Comparison of ENCODE assay signal across 7 cellular contexts in genomic region chr3:52245322-52246263, GRCh38. TPM values are rescaled to one million over a fixed set of nuclear protein-coding genes. Genes with fewer than 3 reads are reported as not detected.
A peak's percentile ranks its signal among the peaks of the same experiment; 100 is the strongest.
DNase-seq lines count a peak whose midpoint lies in the region; FAIRE-seq and TF ChIP-seq lines count a peak whose summit lies in the region.

Gene PPM1M (plus strand): TSS chr3:52245759. CDS start chr3:52245825, 66 bp downstream.

- peaks cover 58% of the 10 kb centered on the region for H3K36me3 Mint-ChIP-seq in activated T-cell treated with anti-CD3 and anti-CD28 coated beads, Interleukin-2, amount 50 U/mL, for 24 hours (ENCODE audit: low read depth)

- peak within 1 kb of the TSS; percentile 90 for H3K4me3 Mint-ChIP-seq in activated T-cell treated with anti-CD3 and anti-CD28 coated beads, Interleukin-2, amount 50 U/mL, for 24 hours

- peak within 1 kb of the TSS; percentile 95 for H3K27ac Mint-ChIP-seq in activated T-cell treated with anti-CD3 and anti-CD28 coated beads, Interleukin-2, amount 50 U/mL, for 24 hours

- H3K4me3 ChIP-seq in esophagus (ENCODE audit: low read depth in 1 of 2, low read length in 2 of 2) (peak within 1 kb of the TSS; percentile 60 to 62), muscle layer of colon (ENCODE audit: low read depth in 1 of 2, low read length in 2 of 2) (peak within 1 kb of the TSS; percentile 62 to 76), tibial nerve (peak within 1 kb of the TSS; percentile 52 to 75 (median 63))

- no peaks in the 10 kb centered on the region for H3K27me3 Mint-ChIP-seq in activated T-cell treated with anti-CD3 and anti-CD28 coated beads, Interleukin-2, amount 50 U/mL, for 24 hours

- DNase-seq in GM18507 (ENCODE audit: extremely low spot score, insufficient read length, low read depth) (no peak), LoVo (ENCODE audit: low spot score) (peak; percentile 43), tibial nerve (ENCODE audit: low spot score in 2 of 2) (no peak), DMS79 (lab: John Stamatoyannopoulos, UW) (no peak)
- DNase-seq in activated T-cell treated with anti-CD3 and anti-CD28 coated beads, Interleukin-2, amount 50 U/mL, for 24 hours, result peak; percentile 74

- no peaks in the 10 kb centered on the region for H3K27me3 ChIP-seq in esophagus (ENCODE audit: control insufficient read depth in 1 of 2, insufficient read depth in 2 of 2, low read length in 2 of 2)
- H3K27me3 ChIP-seq in muscle layer of colon (ENCODE audit: control insufficient read depth in 1 of 2, insufficient read depth in 2 of 2, low read length in 2 of 2), result no peaks in the 10 kb centered on the region
- H3K27me3 ChIP-seq in tibial nerve, result no peaks in the 10 kb centered on the region

- H3K27ac ChIP-seq in esophagus (ENCODE audit: low read depth in 2 of 2, low read length in 1 of 2), result peak within 1 kb of the TSS; percentile 87 to 91
- peak within 1 kb of the TSS; percentile 92 for H3K27ac ChIP-seq in muscle layer of colon (ENCODE audit: low read depth, low read length)
- peak within 1 kb of the TSS; percentile 74 to 95 (median 88) for H3K27ac ChIP-seq in tibial nerve

- peak in 1 of 5 experiments; percentile 14 for TF ChIP-seq CTCF in tibial nerve (IDR thresholded peaks at IDR 0.05)

- H3K36me3 ChIP-seq in esophagus (ENCODE audit: control insufficient read depth in 2 of 2, insufficient read depth in 2 of 2, low read length in 1 of 2) (peaks cover 5 to 22% of the 10 kb centered on the region in 2 donors), muscle layer of colon (ENCODE audit: insufficient read depth, low read length) (peaks cover 17% of the 10 kb centered on the region), tibial nerve (peaks cover 0 to 32% (median 0%) of the 10 kb centered on the region in 3 donors)

- peak in 1 of 2 donors; percentile 29 for TF ChIP-seq POLR2A in tibial nerve (IDR thresholded peaks at IDR 0.05)

- TF ChIP-seq EP300 in tibial nerve (IDR thresholded peaks at IDR 0.05), result no peak

- H3K9me3 ChIP-seq in esophagus (ENCODE audit: control insufficient read depth in 2 of 2, insufficient read depth in 1 of 2, low read depth in 1 of 2, low read length in 1 of 2) (no peaks in the 10 kb centered on the region), muscle layer of colon (ENCODE audit: low read length) (no peaks in the 10 kb centered on the region), tibial nerve (no peaks in the 10 kb centered on the region)

- peak within 1 kb of the TSS; percentile 79 for H3K9ac ChIP-seq in muscle layer of colon (ENCODE audit: low read length)

- 1% methylated on average over 91 to 98 of the region's 98 CpGs for WGBS in esophagus, 2 donors
- WGBS in tibial nerve, 2 donors, result 1 to 2% methylated on average over 58 to 81 of the region's 98 CpGs

- FAIRE-seq in GM18507 (lab: Jason Lieb, UNC), result peak; percentile 58

- H3K4me1 Mint-ChIP-seq in activated T-cell treated with anti-CD3 and anti-CD28 coated beads, Interleukin-2, amount 50 U/mL, for 24 hours (ENCODE audit: low read depth), result peaks cover 87% of the 10 kb centered on the region

- H3K4me1 ChIP-seq in esophagus (ENCODE audit: control insufficient read depth in 2 of 2, insufficient read depth in 2 of 2, low read length in 1 of 2) (peaks cover 3 to 44% of the 10 kb centered on the region in 2 donors), muscle layer of colon (ENCODE audit: insufficient read depth, low read length) (peaks cover 17% of the 10 kb centered on the region), tibial nerve (peaks cover 0 to 40% (median 12%) of the 10 kb centered on the region in 4 donors)

- no peaks in the 10 kb centered on the region for H3K9me3 Mint-ChIP-seq in activated T-cell treated with anti-CD3 and anti-CD28 coated beads, Interleukin-2, amount 50 U/mL, for 24 hours

RNA-seq across cellular contexts. Expression of gene PPM1M, which starts in this region (rescaled TPM):
- 10 to 100 TPM; 10.1 to 15.6 TPM for polyA plus RNA-seq in esophagus
- total RNA-seq in tibial nerve, result 10 to 100 TPM; 25.8 to 35.1 (median 27.8) TPM

Comparison
In these comparisons a context has a peak if more than half of its experiments do, and no peak if none do; other contexts are left out.
1. DNase-seq: peak in LoVo (single experiment) and activated T-cell treated with anti-CD3 and anti-CD28 coated beads, Interleukin-2, amount 50 U/mL, for 24 hours (single experiment); none in GM18507 (single experiment), tibial nerve (0 of 2) and DMS79 (single experiment).
2. Peak in every context shown above with its lines, with median percentiles within 50 percentile points of each other: H3K27ac ChIP-seq and H3K4me3 ChIP-seq.